In genomic region chr15:58309993-58310928, GRCh38 we compare ENCODE assay signal across 17 cellular contexts.
DNase-seq lines count a peak whose midpoint lies in the region; ATAC-seq and TF ChIP-seq lines count a peak whose summit lies in the region.
"Had no signal": no experiment of that assay in that cellular context is flagged by ENCODE, and none has a peak within 500 bp of the region (broad histone marks: within the 10 kb centered on the region; RNA-seq: fewer than 3 reads in every experiment).

No MANE protein-coding gene starts in this region.

- H3K9me3 ChIP-seq in spleen: no peaks in the 10 kb centered on the region

- no peak for TF ChIP-seq CTCF in spleen (IDR thresholded peaks at IDR 0.05 in 8 of 11, conservative IDR thresholded peaks at IDR 0.05 in 3 of 11)

- ATAC-seq in GM19467 (IDR thresholded peaks at IDR 0.05; ENCODE audit: unreplicated experiment) (no peak), HG03378 (IDR thresholded peaks at IDR 0.05; ENCODE audit: unreplicated experiment) (no peak)
- ATAC-seq: activated naive CD8-positive, alpha-beta T cell treated with anti-CD3 and anti-CD28 coated beads, Interleukin-2, amount 50 U/mL, for 24 hours; foreskin keratinocyte; GM12878; HCT116; stimulated activated memory B cell treated with anti-CD40 and anti-IgM and Interleukin-4, amounts not matched to agents 10 μg/mL and 1 μg/mL and 100 μg/mL, for 72 hours had no signal

- 73 to 78% (median 75%) methylated on average over 18 to 19 of the region's 19 CpGs for WGBS in spleen, 5 donors

- peak; percentile 37 for DNase-seq in Jurkat, Clone E6-1 (ENCODE audit: low read depth, low spot score)
- DNase-seq in cerebellar cortex (ENCODE audit: low spot score): peak; percentile 22
- DNase-seq in inferior parietal cortex (ENCODE audit: extremely low spot score): peak; percentile 26
- peak; percentile 72 for DNase-seq in spleen
- DNase-seq in pons (ENCODE audit: low spot score): no peak
- DNase-seq in NCI-H446 (lab: John Stamatoyannopoulos, UW): no peak
- DNase-seq: activated naive CD8-positive, alpha-beta T cell treated with anti-CD3 and anti-CD28 coated beads, Interleukin-2, amount 50 U/mL, for 24 hours; central memory CD4-positive, alpha-beta T cell; COR-L47; foreskin keratinocyte; NCI-H1105 treated with DMSO at 0.1 percent for 48 hours; NCI-H2227 treated with DMSO at 0.1 percent for 48 hours had no signal

- intact Hi-C loops in spleen (cut with DNase I; ENCODE audit: low total_unique reads): no loop called here

- TF ChIP-seq POLR2A in spleen (IDR thresholded peaks at IDR 0.05): no peak

- H3K4me1 ChIP-seq in spleen: peaks cover 11 to 31% (median 24%) of the 10 kb centered on the region in 6 donors

- H3K4me3 ChIP-seq in Jurkat, Clone E6-1 (ENCODE audit: low read length): no peak overlapping the region
- no peak overlapping the region for H3K4me3 ChIP-seq in spleen
- H3K4me3 ChIP-seq: GM12878 had no signal

- H3K27me3 ChIP-seq in spleen (replicated peaks in 1 of 7): no peaks in the 10 kb centered on the region
- H3K27me3 ChIP-seq: foreskin keratinocyte had no signal

- H3K27ac ChIP-seq in spleen: peak overlapping the region in 1 of 8 donors; percentile 6
- H3K27ac ChIP-seq: foreskin keratinocyte had no signal

- no peaks in the 10 kb centered on the region for H3K36me3 ChIP-seq in spleen

Comparison
In these comparisons a context has a peak if more than half of its experiments do, and no peak if none do; other contexts are left out.
1. DNase-seq: peak in Jurkat, Clone E6-1 (single experiment), cerebellar cortex (single experiment), inferior parietal cortex (single experiment) and spleen (single experiment); none in pons (single experiment) and NCI-H446 (0 of 2).